In the genomic region with DNA sequence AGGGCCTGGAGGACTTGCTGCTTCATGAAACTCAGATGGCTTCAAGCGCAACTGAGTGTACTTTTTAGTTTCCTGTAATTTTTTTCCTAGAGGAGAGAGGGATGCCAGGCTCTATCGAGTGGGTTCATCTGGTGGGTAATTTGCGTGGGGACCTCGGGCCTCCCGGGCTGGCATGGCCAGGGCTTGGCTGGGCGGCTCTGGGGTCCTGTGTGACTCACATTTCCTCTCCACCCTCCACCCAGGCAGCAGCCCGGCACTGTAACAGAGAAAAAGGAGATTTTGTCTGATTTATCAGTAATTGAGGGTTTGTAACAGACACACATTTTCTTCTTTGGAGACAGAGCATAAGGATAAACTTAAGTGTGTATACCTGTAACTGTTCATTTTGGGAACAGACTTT, we compare ENCODE assay signal across 10 cellular contexts.
DNase-seq lines count a peak whose midpoint lies in the region; ATAC-seq and TF ChIP-seq lines count a peak whose summit lies in the region.
"Had no signal": no experiment of that assay in that cellular context is flagged by ENCODE, and none has a peak within 500 bp of the region (broad histone marks: within the 10 kb centered on the region; RNA-seq: fewer than 3 reads in every experiment).

No MANE protein-coding gene starts in this region.

- no peak for TF ChIP-seq POLR2A in gastrocnemius medialis (IDR thresholded peaks at IDR 0.05)
- TF ChIP-seq POLR2A in adrenal gland (IDR thresholded peaks at IDR 0.05): no peak

- H3K4me1 ChIP-seq in gastrocnemius medialis: peaks cover 11 to 19% of the 10 kb centered on the region in 2 donors
- H3K4me1 ChIP-seq in adrenal gland (replicated peaks in 1 of 2): no peaks in the 10 kb centered on the region

- H3K4me3 ChIP-seq in gastrocnemius medialis (no peak overlapping the region), adrenal gland (no peak overlapping the region)
- H3K4me3 ChIP-seq: thyroid gland had no signal

- TF ChIP-seq CTCF in gastrocnemius medialis (IDR thresholded peaks at IDR 0.05 in 4 of 5, conservative IDR thresholded peaks at IDR 0.05 in 1 of 5): no peak
- no peak for TF ChIP-seq CTCF in adrenal gland (IDR thresholded peaks at IDR 0.05)

- peaks cover 33% of the 10 kb centered on the region for H3K36me3 Mint-ChIP-seq in activated CD4-positive, alpha-beta T cell treated with anti-CD3 and anti-CD28 coated beads, Interleukin-2, amount 10 ng/mL, durations not matched to agents 24 days and 14 days (ENCODE audit: low read depth)
- peaks cover under 1% of the 10 kb centered on the region for H3K36me3 Mint-ChIP-seq in activated CD8-positive, alpha-beta T cell treated with anti-CD3 and anti-CD28 coated beads, Interleukin-2, amount 10 ng/mL, durations not matched to agents 7 days and 5 days (ENCODE audit: low read depth)

- no peaks in the 10 kb centered on the region for H3K27me3 Mint-ChIP-seq in activated CD4-positive, alpha-beta T cell treated with anti-CD3 and anti-CD28 coated beads, Interleukin-2, amount 10 ng/mL, durations not matched to agents 24 days and 14 days
- no peaks in the 10 kb centered on the region for H3K27me3 Mint-ChIP-seq in activated CD8-positive, alpha-beta T cell treated with anti-CD3 and anti-CD28 coated beads, Interleukin-2, amount 10 ng/mL, durations not matched to agents 7 days and 5 days (ENCODE audit: low read depth)

- H3K9me3 Mint-ChIP-seq in activated CD4-positive, alpha-beta T cell treated with anti-CD3 and anti-CD28 coated beads, Interleukin-2, amount 10 ng/mL, durations not matched to agents 24 days and 14 days: no peaks in the 10 kb centered on the region
- H3K9me3 Mint-ChIP-seq in activated CD8-positive, alpha-beta T cell treated with anti-CD3 and anti-CD28 coated beads, Interleukin-2, amount 10 ng/mL, durations not matched to agents 7 days and 5 days (ENCODE audit: insufficient read depth): no peaks in the 10 kb centered on the region

- H3K4me1 Mint-ChIP-seq in activated CD4-positive, alpha-beta T cell treated with anti-CD3 and anti-CD28 coated beads, Interleukin-2, amount 10 ng/mL, durations not matched to agents 24 days and 14 days: peaks cover 5% of the 10 kb centered on the region
- peaks cover 8% of the 10 kb centered on the region for H3K4me1 Mint-ChIP-seq in activated CD8-positive, alpha-beta T cell treated with anti-CD3 and anti-CD28 coated beads, Interleukin-2, amount 10 ng/mL, durations not matched to agents 7 days and 5 days (ENCODE audit: low read depth)

- H3K4me3 Mint-ChIP-seq in activated CD4-positive, alpha-beta T cell treated with anti-CD3 and anti-CD28 coated beads, Interleukin-2, amount 10 ng/mL, durations not matched to agents 24 days and 14 days: no peak overlapping the region
- no peak overlapping the region for H3K4me3 Mint-ChIP-seq in activated CD8-positive, alpha-beta T cell treated with anti-CD3 and anti-CD28 coated beads, Interleukin-2, amount 10 ng/mL, durations not matched to agents 7 days and 5 days

- H3K27ac ChIP-seq in gastrocnemius medialis (peak overlapping the region; percentile 23 to 79 (median 78)), adrenal gland (peak overlapping the region in 1 of 5 donors; percentile 20)

- H3K9me3 ChIP-seq in gastrocnemius medialis (no peaks in the 10 kb centered on the region), adrenal gland (replicated peaks in 1 of 3) (no peaks in the 10 kb centered on the region)
- H3K9me3 ChIP-seq: thyroid gland had no signal

- peak overlapping the region; percentile 77 for H3K27ac Mint-ChIP-seq in activated CD4-positive, alpha-beta T cell treated with anti-CD3 and anti-CD28 coated beads, Interleukin-2, amount 10 ng/mL, durations not matched to agents 24 days and 14 days
- peak overlapping the region; percentile 61 for H3K27ac Mint-ChIP-seq in activated CD8-positive, alpha-beta T cell treated with anti-CD3 and anti-CD28 coated beads, Interleukin-2, amount 10 ng/mL, durations not matched to agents 7 days and 5 days

- intact Hi-C loops in activated CD4-positive, alpha-beta T cell treated with anti-CD3 and anti-CD28 coated beads, Interleukin-2, amount 10 ng/mL, durations not matched to agents 24 days and 14 days (cut with micrococcal nuclease): no loop called here
- intact Hi-C loops in gastrocnemius medialis (cut with DNase I; ENCODE audit: low total_unique reads): no loop called here
- intact Hi-C loops in adrenal gland (cut with DNase I): loop anchor here in 1 of 2 donors (10.0 kb wide), 1 partner anchor 65 kb away; no protein-coding TSS in a partner anchor

- in situ Hi-C loops in gastrocnemius medialis (cut with MboI; ENCODE audit: low sequenced_read_pairs in 4 of 4): no loop called here

- peaks cover 0 to 23% of the 10 kb centered on the region in 2 donors for H3K36me3 ChIP-seq in gastrocnemius medialis
- peaks cover 0 to 7% of the 10 kb centered on the region in 2 donors for H3K36me3 ChIP-seq in adrenal gland (replicated peaks in 1 of 2)
- H3K36me3 ChIP-seq: thyroid gland had no signal

- 75 to 82% (median 79%) methylated on average over 6 to 7 of the region's 7 CpGs for WGBS in adrenal gland, 4 donors

- H3K27me3 ChIP-seq in gastrocnemius medialis (no peaks in the 10 kb centered on the region), adrenal gland (no peaks in the 10 kb centered on the region)
- H3K27me3 ChIP-seq: thyroid gland had no signal

- CTCF ChIA-PET in activated CD8-positive, alpha-beta T cell treated with anti-CD3 and anti-CD28 coated beads, Interleukin-2, amount 10 ng/mL, durations not matched to agents 7 days and 5 days (lab: Charles Lee): no interaction called here

- DNase-seq in activated CD4-positive, alpha-beta T cell treated with anti-CD3 and anti-CD28 coated beads, Interleukin-2, amount 10 ng/mL, durations not matched to agents 24 days and 14 days: no peak
- no peak for DNase-seq in activated CD4-positive, alpha-beta T cell treated with anti-CD3 and anti-CD28 coated beads, Interleukin-2, amount 50 U/mL, for 1 hour
- no peak for DNase-seq in activated CD8-positive, alpha-beta T cell treated with anti-CD3 and anti-CD28 coated beads, Interleukin-2, amount 10 ng/mL, durations not matched to agents 7 days and 5 days
- DNase-seq in gastrocnemius medialis: no peak
- DNase-seq in ureter (ENCODE audit: low spot score): no peak
- DNase-seq in adrenal gland: no peak
- DNase-seq in NCI-H526 treated with DMSO at 0.1 percent for 48 hours (lab: John Stamatoyannopoulos, UW): no peak
- DNase-seq: NCI-H187, thyroid gland had no signal

- peak; percentile 31 for ATAC-seq in HG02943 (IDR thresholded peaks at IDR 0.05; ENCODE audit: low read depth, unreplicated experiment)
- no peak for ATAC-seq in activated CD8-positive, alpha-beta T cell treated with anti-CD3 and anti-CD28 coated beads, Interleukin-2, amount 10 ng/mL, durations not matched to agents 7 days and 5 days
- no peak for ATAC-seq in gastrocnemius medialis

- POLR2A ChIA-PET in activated CD8-positive, alpha-beta T cell treated with anti-CD3 and anti-CD28 coated beads, Interleukin-2, amount 10 ng/mL, durations not matched to agents 7 days and 5 days (lab: Charles Lee): no interaction called here
